ENCODE assay signal across 10 cellular contexts in genomic region chr19:5934779-5935472, GRCh38. TPM values are rescaled to one million over a fixed set of nuclear protein-coding genes. Genes with fewer than 3 reads are reported as not detected.
A peak's percentile ranks its signal among the peaks of the same experiment; 100 is the strongest.
DNase-seq lines count a peak whose midpoint lies in the region; ATAC-seq and TF ChIP-seq lines count a peak whose summit lies in the region.
"Had no signal": no experiment of that assay in that cellular context is flagged by ENCODE, and none has a peak within 500 bp of the region (broad histone marks: within the 10 kb centered on the region; RNA-seq: fewer than 3 reads in every experiment).

No MANE protein-coding gene starts in this region.

- no peak for TF ChIP-seq CTCF in HEK293 (tag by site-specific recombination; IDR thresholded peaks at IDR 0.05)
- no peak for TF ChIP-seq CTCF in cardiac fibroblast (IDR thresholded peaks at IDR 0.05; ENCODE audit: low read depth, low read length)
- TF ChIP-seq CTCF in smooth muscle cell (IDR thresholded peaks at IDR 0.05; ENCODE audit: borderline replicate concordance, insufficient read depth, poor library complexity, severe bottlenecking), result no peak

- no peaks in the 10 kb centered on the region for H3K27me3 ChIP-seq in smooth muscle cell (ENCODE audit: low read depth)

- WGBS in smooth muscle cell (ENCODE audit: low lambda C conversion rate), result 45% methylated on average over 16 of the region's 16 CpGs

- no peak for ATAC-seq in GM19397 (IDR thresholded peaks at IDR 0.05; ENCODE audit: unreplicated experiment)
- no peak for ATAC-seq in GM21619 (IDR thresholded peaks at IDR 0.05; ENCODE audit: unreplicated experiment)
- no peak for ATAC-seq in HG03439 (IDR thresholded peaks at IDR 0.05; ENCODE audit: unreplicated experiment)

- H3K36me3 ChIP-seq in HEK293 (ENCODE audit: control insufficient read depth in 2 of 2, insufficient read depth in 1 of 2, low read length in 2 of 2) (peaks cover 14 to 69% of the 10 kb centered on the region in 2 experiments), smooth muscle cell (ENCODE audit: low read depth) (no peaks in the 10 kb centered on the region)

- CTCF ChIA-PET in HEK293 (lab: Yijun Ruan, JAX), result interaction anchor here (0.5 to 1.7 kb wide), 6 partner anchors 12 to 581 kb away, joined by 3 to 7 read pairs (median 4); partner anchors contain the start of gene NRTN

- H3K79me2 ChIP-seq in smooth muscle cell (ENCODE audit: low read depth), result peaks cover 11% of the 10 kb centered on the region

- H2AFZ ChIP-seq in smooth muscle cell (ENCODE audit: low read depth), result no peak overlapping the region

- no peak overlapping the region for H3K9ac ChIP-seq in smooth muscle cell (ENCODE audit: low read depth)

- peak; percentile 42 to 80 for DNase-seq in cardiac fibroblast (ENCODE audit: low read depth in 2 of 2)
- peak; percentile 68 for DNase-seq in hepatic stellate cell (ENCODE audit: low spot score)
- no peak for DNase-seq in smooth muscle cell (lab: John Stamatoyannopoulos, UW; ENCODE audit: unreplicated experiment)
- no peak for DNase-seq in putamen (ENCODE audit: low spot score)
- DNase-seq: activated effector memory CD4-positive, alpha-beta T cell treated with Interleukin-2 at 50 U/mL for 16 hours; T-helper 9 cell had no signal

- POLR2A ChIA-PET in HEK293 (lab: Yijun Ruan, JAX), result no interaction called here

- H3K4me3 ChIP-seq in HEK293 (ENCODE audit: low read depth, low read length) (no peak overlapping the region), cardiac fibroblast (replicated peaks in 1 of 2; ENCODE audit: low read depth in 2 of 2, low read length in 2 of 2) (no peak overlapping the region), smooth muscle cell (no peak overlapping the region)

- H3K9me3 ChIP-seq in HEK293 (ENCODE audit: control insufficient read depth, insufficient read depth, low read depth, low read length) (no peaks in the 10 kb centered on the region), smooth muscle cell (replicated peaks; ENCODE audit: low read depth) (no peaks in the 10 kb centered on the region)

- no peak overlapping the region for H3K27ac ChIP-seq in HEK293 (ENCODE audit: extremely low read depth, low read depth, low read length)
- peak overlapping the region; percentile 85 for H3K27ac ChIP-seq in smooth muscle cell (ENCODE audit: low read depth)

- peak overlapping the region; percentile 73 for H3K4me2 ChIP-seq in smooth muscle cell

- H3F3A ChIP-seq in smooth muscle cell (ENCODE audit: low read depth), result peaks cover 17% of the 10 kb centered on the region

- H3K4me1 ChIP-seq in HEK293 (ENCODE audit: control insufficient read depth, insufficient read depth, low read length) (peaks cover 4% of the 10 kb centered on the region; the same call in 1 of the 2 replicates), smooth muscle cell (ENCODE audit: low read depth) (peaks cover 16% of the 10 kb centered on the region)

- H4K20me1 ChIP-seq in smooth muscle cell (ENCODE audit: low read depth), result peaks cover 75% of the 10 kb centered on the region

TF ChIP-seq in HEK293, 187 proteins besides CTCF, POLR2A, EP300 and RAD21:
- TF ChIP-seq ZIC2 (tag by site-specific recombination; IDR thresholded peaks at IDR 0.05) (peak; percentile 43), ZNF600 (tag by site-specific recombination; IDR thresholded peaks at IDR 0.05) (peak; percentile 77), ZXDB (tag by site-specific recombination; IDR thresholded peaks at IDR 0.05) (no peak), ZNF561 (tag by site-specific recombination; IDR thresholded peaks at IDR 0.05; ENCODE audit: borderline replicate concordance) (peak; percentile 62; the same call in 1 of the 2 replicates), ZNF654 (tag by site-specific recombination; IDR thresholded peaks at IDR 0.05; ENCODE audit: low read depth) (no peak), ZNF501 (tag by site-specific recombination; IDR thresholded peaks at IDR 0.05) (no peak), KLF10 (tag by site-specific recombination; IDR thresholded peaks at IDR 0.05) (no peak), ZNF354C (tag by site-specific recombination; IDR thresholded peaks at IDR 0.05; ENCODE audit: borderline replicate concordance, low read depth) (no peak)
- TF ChIP-seq, protein P1, sequence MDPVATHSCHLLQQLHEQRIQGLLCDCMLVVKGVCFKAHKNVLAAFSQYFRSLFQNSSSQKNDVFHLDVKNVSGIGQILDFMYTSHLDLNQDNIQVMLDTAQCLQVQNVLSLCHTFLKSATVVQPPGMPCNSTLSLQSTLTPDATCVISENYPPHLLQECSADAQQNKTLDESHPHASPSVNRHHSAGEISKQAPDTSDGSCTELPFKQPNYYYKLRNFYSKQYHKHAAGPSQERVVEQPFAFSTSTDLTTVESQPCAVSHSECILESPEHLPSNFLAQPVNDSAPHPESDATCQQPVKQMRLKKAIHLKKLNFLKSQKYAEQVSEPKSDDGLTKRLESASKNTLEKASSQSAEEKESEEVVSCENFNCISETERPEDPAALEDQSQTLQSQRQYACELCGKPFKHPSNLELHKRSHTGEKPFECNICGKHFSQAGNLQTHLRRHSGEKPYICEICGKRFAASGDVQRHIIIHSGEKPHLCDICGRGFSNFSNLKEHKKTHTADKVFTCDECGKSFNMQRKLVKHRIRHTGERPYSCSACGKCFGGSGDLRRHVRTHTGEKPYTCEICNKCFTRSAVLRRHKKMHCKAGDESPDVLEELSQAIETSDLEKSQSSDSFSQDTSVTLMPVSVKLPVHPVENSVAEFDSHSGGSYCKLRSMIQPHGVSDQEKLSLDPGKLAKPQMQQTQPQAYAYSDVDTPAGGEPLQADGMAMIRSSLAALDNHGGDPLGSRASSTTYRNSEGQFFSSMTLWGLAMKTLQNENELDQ (tag by site-specific recombination; IDR thresholded peaks at IDR 0.05; ENCODE audit: low read depth), result no peak

RNA-seq across cellular contexts. Expression of gene CAPS, which starts 20.9 kb away (rescaled TPM):
- total RNA-seq in smooth muscle cell, result 4.6 and 17.3 TPM in 2 replicates
- 5.1 and 13.0 TPM in 2 replicates for polyA plus RNA-seq in smooth muscle cell

RNA-seq across cellular contexts. Expression of gene VMAC, which starts 30.3 kb away (rescaled TPM):
- 0.36 and 3.6 TPM in 2 replicates for total RNA-seq in smooth muscle cell
- 0.95 and 2.6 TPM in 2 replicates for polyA plus RNA-seq in smooth muscle cell

RNA-seq across cellular contexts. Expression of gene NDUFA11, which starts 31.3 kb away (rescaled TPM):
- 169 and 209 TPM in 2 replicates for total RNA-seq in smooth muscle cell
- polyA plus RNA-seq in smooth muscle cell, result 487 and 493 TPM in 2 replicates

RNA-seq across cellular contexts. Expression of gene RANBP3, which starts 43.0 kb away (rescaled TPM):
- total RNA-seq in smooth muscle cell, result 45.3 and 65.8 TPM in 2 replicates
- 11.7 and 13.4 TPM in 2 replicates for polyA plus RNA-seq in smooth muscle cell

Comparison
In these comparisons a context has a peak if more than half of its experiments do, and no peak if none do; other contexts are left out.
1. DNase-seq: peak in cardiac fibroblast (2 of 2) and hepatic stellate cell (single experiment); none in smooth muscle cell (single experiment) and putamen (single experiment).